8 cellular contexts compared by ENCODE assay signal in genomic region chr6:139474145-139475108, GRCh38.
DNase-seq lines count a peak whose midpoint lies in the region; ATAC-seq and TF ChIP-seq lines count a peak whose summit lies in the region.

No MANE protein-coding gene starts in this region.

- H3K4me3 Mint-ChIP-seq in mesothelial cell of epicardium = peak overlapping the region; percentile 41

- peaks cover 32% of the 10 kb centered on the region for H3K4me1 Mint-ChIP-seq in mesothelial cell of epicardium

- H3K9me3 Mint-ChIP-seq in mesothelial cell of epicardium = peaks cover 3% of the 10 kb centered on the region

- no peaks in the 10 kb centered on the region for H3K36me3 Mint-ChIP-seq in mesothelial cell of epicardium

- H3K27me3 Mint-ChIP-seq in mesothelial cell of epicardium (ENCODE audit: low read depth) = no peaks in the 10 kb centered on the region

- TF ChIP-seq CTCF in mesothelial cell of epicardium (IDR thresholded peaks at IDR 0.05; ENCODE audit: unreplicated experiment) = no peak

- in situ Hi-C loops in ACHN (cut with HindIII; ENCODE audit: low pct_ligation_motif_present, low pct_unique_long_range_greater_than_20kb, low sequenced_read_pairs) = no loop called here

- H3K27ac Mint-ChIP-seq in mesothelial cell of epicardium = peak overlapping the region; percentile 76

- peak; percentile 53 for ATAC-seq in GM21390 (IDR thresholded peaks at IDR 0.05; ENCODE audit: unreplicated experiment)
- ATAC-seq in GM21515 (IDR thresholded peaks at IDR 0.05; ENCODE audit: unreplicated experiment) = no peak
- no peak for ATAC-seq in HG02623 (IDR thresholded peaks at IDR 0.05; ENCODE audit: unreplicated experiment)

- DNase-seq in ACHN (peak; percentile 16), NCI-H1436 treated with DMSO at 0.1 percent for 48 hours (lab: John Stamatoyannopoulos, UW) (peak; percentile 66), cerebellar cortex (ENCODE audit: low spot score) (peak; percentile 91), mesothelial cell of epicardium (ENCODE audit: low spot score in 2 of 2, unreplicated experiment in 2 of 2) (no peak), ureter (ENCODE audit: low spot score) (no peak)

Comparison
In these comparisons a context has a peak if more than half of its experiments do, and no peak if none do; other contexts are left out.
1. DNase-seq: peak in ACHN (single experiment), NCI-H1436 treated with DMSO at 0.1 percent for 48 hours (single experiment) and cerebellar cortex (single experiment); none in mesothelial cell of epicardium (0 of 2) and ureter (single experiment).